8 cellular contexts compared by ENCODE assay signal in genomic region chr12:21657336-21658077, GRCh38. TPM values are rescaled to one million over a fixed set of nuclear protein-coding genes. Genes with fewer than 3 reads are reported as not detected.
A peak's percentile ranks its signal among the peaks of the same experiment; 100 is the strongest.
DNase-seq lines count a peak whose midpoint lies in the region; ATAC-seq and TF ChIP-seq lines count a peak whose summit lies in the region.

Gene LDHB, minus strand, starts transcription at chr12:21657842. Its CDS starts 3,171 bp downstream, at chr12:21654671.

- H3K4me3 Mint-ChIP-seq in Calu3 (ENCODE audit: low read depth, unreplicated experiment), result peak within 1 kb of the TSS; percentile 85

- H4K20me1 ChIP-seq in OCI-LY7 (ENCODE audit: insufficient read depth, low read length), result peaks cover 37% of the 10 kb centered on the region

- peak; percentile 95 for ATAC-seq in GM21390 (IDR thresholded peaks at IDR 0.05; ENCODE audit: unreplicated experiment)

- H3K27ac Mint-ChIP-seq in Calu3 (ENCODE audit: unreplicated experiment), result peak within 1 kb of the TSS; percentile 76

- peaks cover 56% of the 10 kb centered on the region for H3K79me2 ChIP-seq in OCI-LY7 (ENCODE audit: insufficient read depth, low read depth, low read length)

- H3K27me3 ChIP-seq in HUES48 (ENCODE audit: control insufficient read depth, insufficient read depth, low read length), result no peaks in the 10 kb centered on the region

- DNase-seq in Calu3, result peak; percentile 94
- peak; percentile 96 for DNase-seq in OCI-LY7 (ENCODE audit: low spot score)
- DNase-seq in activated T-cell treated with anti-CD3 and anti-CD28 coated beads for 1 hour (ENCODE audit: low read depth), result peak; percentile 83
- DNase-seq in epidermal melanocyte (ENCODE audit: insufficient read length, low spot score), result peak; percentile 79
- DNase-seq in mucosa of gallbladder (ENCODE audit: low spot score), result peak; percentile 96
- DNase-seq in stimulated activated CD8-positive, alpha-beta memory T cell treated with anti-CD3 and anti-CD28 coated beads, Interleukin-4, amount 100 ng/mL, for 4 hours (ENCODE audit: low read depth in 2 of 2, low spot score in 1 of 2), result peak; percentile 79 to 91

- peak within 1 kb of the TSS; percentile 88 for H3K4me2 ChIP-seq in OCI-LY7 (ENCODE audit: low read length)

- intact Hi-C loops in Calu3 (cut with micrococcal nuclease; ENCODE audit: unreplicated experiment) (loop anchor here (2.0 kb wide), 1 partner anchor 19 kb away; no protein-coding TSS in a partner anchor), OCI-LY7 (cut with micrococcal nuclease; ENCODE audit: unreplicated experiment) (loop anchor here (1.0 to 5.0 kb wide), 4 partner anchors 130 to 887 kb away; partner anchors contain the start of genes C2CD5, GOLT1B, PYROXD1 and RECQL)

- TF ChIP-seq CTCF in Calu3 (IDR thresholded peaks at IDR 0.05; ENCODE audit: unreplicated experiment) (no peak), OCI-LY7 (conservative IDR thresholded peaks at IDR 0.05; ENCODE audit: low read length) (no peak)

- peak within 1 kb of the TSS; percentile 91 for H3K4me3 ChIP-seq in HUES48 (ENCODE audit: low read depth, low read length)
- peak within 1 kb of the TSS; percentile 89 for H3K4me3 ChIP-seq in OCI-LY7 (ENCODE audit: low read depth, low read length, poor library complexity, severe bottlenecking)

- no peaks in the 10 kb centered on the region for H3K9me3 Mint-ChIP-seq in Calu3 (ENCODE audit: low read depth, unreplicated experiment)

- H2AFZ ChIP-seq in OCI-LY7 (ENCODE audit: low read length), result peak within 1 kb of the TSS; percentile 75

- H3K9me3 ChIP-seq in HUES48 (ENCODE audit: control insufficient read depth, insufficient read depth, low read length) (no peaks in the 10 kb centered on the region), OCI-LY7 (ENCODE audit: low read length) (no peaks in the 10 kb centered on the region; the same call in 1 of the 2 replicates)

- H3K27ac ChIP-seq in HUES48 (ENCODE audit: low read depth, low read length), result peak within 1 kb of the TSS; percentile 98
- peak within 1 kb of the TSS; percentile 81 for H3K27ac ChIP-seq in OCI-LY7 (ENCODE audit: low read depth, low read length, poor library complexity, severe bottlenecking)

- no peaks in the 10 kb centered on the region for H3K27me3 Mint-ChIP-seq in Calu3 (ENCODE audit: unreplicated experiment)

- POLR2A ChIA-PET in OCI-LY7 (lab: Charles Lee), result interaction anchor here (0.6 to 2.2 kb wide), 10 partner anchors 9 to 1029 kb away, joined by 3 to 11 read pairs (median 7); partner anchors contain the start of genes GOLT1B, PYROXD1 and RECQL

- CTCF ChIA-PET in Calu3 (lab: Charles Lee) (interaction anchor here (0.6 to 1.0 kb wide), 2 partner anchors 16 to 19 kb away, joined by 3 to 4 read pairs; no protein-coding TSS in a partner anchor), OCI-LY7 (lab: Charles Lee; ENCODE audit: unreplicated experiment) (no interaction called here)

- H3K36me3 Mint-ChIP-seq in Calu3 (ENCODE audit: insufficient read depth, unreplicated experiment), result peaks cover 45% of the 10 kb centered on the region

- H3K9ac ChIP-seq in HUES48 (ENCODE audit: low read depth, low read length), result peak within 1 kb of the TSS; percentile 96

- no TSS peak for BruUV-seq in Calu3 (replicated peaks; lab: Mats Ljungman, UMichigan)
- BruUV-seq in OCI-LY7 (replicated peaks; lab: Mats Ljungman, UMichigan), result no TSS peak

- H3K9me2 ChIP-seq in OCI-LY7 (ENCODE audit: insufficient read depth, low read length), result no peaks in the 10 kb centered on the region

- peaks cover 31% of the 10 kb centered on the region for H3K4me1 Mint-ChIP-seq in Calu3 (ENCODE audit: low read depth, unreplicated experiment)

- H3K36me3 ChIP-seq in HUES48 (ENCODE audit: control insufficient read depth, insufficient read depth, low read length), result peaks cover 39% of the 10 kb centered on the region
- H3K36me3 ChIP-seq in OCI-LY7 (ENCODE audit: insufficient read depth, low read length), result peaks cover 46% of the 10 kb centered on the region

- H3K4me1 ChIP-seq in HUES48 (ENCODE audit: control insufficient read depth, insufficient read depth, low read length) (peaks cover 13% of the 10 kb centered on the region), OCI-LY7 (ENCODE audit: insufficient read depth, low read length, poor library complexity, severe bottlenecking) (peaks cover 26% of the 10 kb centered on the region)

RNA-seq across cellular contexts. Expression of gene LDHB, which starts in this region (rescaled TPM):
- total RNA-seq in Calu3 (2022), result 816 and 826 TPM in 2 replicates
- total RNA-seq in OCI-LY7 (2014; rRNA removed; shearing (Covaris generic)), result 551 and 727 TPM in 2 replicates
- total RNA-seq in OCI-LY7 (2022), result 871 and 999 TPM in 2 replicates
- 563 TPM for total RNA-seq in mucosa of gallbladder

Comparison
In these comparisons a context has a peak if more than half of its experiments do, and no peak if none do; other contexts are left out.
1. Peak in every context shown above with its lines: DNase-seq, ATAC-seq, H3K4me3 ChIP-seq and H3K27ac ChIP-seq.